In the genomic region with DNA sequence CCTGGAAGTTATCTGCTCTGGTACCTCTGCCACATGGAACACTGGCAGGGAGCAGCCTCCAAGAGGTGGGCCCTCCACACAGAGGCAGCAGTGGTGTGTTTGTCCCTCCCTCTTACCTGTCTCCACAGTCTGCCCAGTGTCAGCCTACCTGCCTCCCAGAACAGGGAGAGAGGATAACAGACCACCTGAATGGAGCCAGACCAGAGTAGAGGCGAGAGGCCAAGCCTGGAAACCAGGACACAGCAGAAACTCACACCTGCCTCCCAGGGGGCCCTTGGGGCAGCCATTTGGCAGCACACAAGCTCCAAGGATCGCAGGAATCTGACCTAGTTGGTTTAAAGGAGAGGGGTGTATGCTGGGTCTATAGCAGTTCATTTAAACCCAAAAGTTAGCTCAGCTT, we compare ENCODE assay signal across 1 cellular context.
TF ChIP-seq lines count a peak whose summit lies in the region.

No MANE protein-coding gene starts in this region.

TF ChIP-seq in GM23338, 12 proteins besides CTCF, POLR2A, EP300 and RAD21 (continued from another document):
- TF ChIP-seq, protein P1, sequence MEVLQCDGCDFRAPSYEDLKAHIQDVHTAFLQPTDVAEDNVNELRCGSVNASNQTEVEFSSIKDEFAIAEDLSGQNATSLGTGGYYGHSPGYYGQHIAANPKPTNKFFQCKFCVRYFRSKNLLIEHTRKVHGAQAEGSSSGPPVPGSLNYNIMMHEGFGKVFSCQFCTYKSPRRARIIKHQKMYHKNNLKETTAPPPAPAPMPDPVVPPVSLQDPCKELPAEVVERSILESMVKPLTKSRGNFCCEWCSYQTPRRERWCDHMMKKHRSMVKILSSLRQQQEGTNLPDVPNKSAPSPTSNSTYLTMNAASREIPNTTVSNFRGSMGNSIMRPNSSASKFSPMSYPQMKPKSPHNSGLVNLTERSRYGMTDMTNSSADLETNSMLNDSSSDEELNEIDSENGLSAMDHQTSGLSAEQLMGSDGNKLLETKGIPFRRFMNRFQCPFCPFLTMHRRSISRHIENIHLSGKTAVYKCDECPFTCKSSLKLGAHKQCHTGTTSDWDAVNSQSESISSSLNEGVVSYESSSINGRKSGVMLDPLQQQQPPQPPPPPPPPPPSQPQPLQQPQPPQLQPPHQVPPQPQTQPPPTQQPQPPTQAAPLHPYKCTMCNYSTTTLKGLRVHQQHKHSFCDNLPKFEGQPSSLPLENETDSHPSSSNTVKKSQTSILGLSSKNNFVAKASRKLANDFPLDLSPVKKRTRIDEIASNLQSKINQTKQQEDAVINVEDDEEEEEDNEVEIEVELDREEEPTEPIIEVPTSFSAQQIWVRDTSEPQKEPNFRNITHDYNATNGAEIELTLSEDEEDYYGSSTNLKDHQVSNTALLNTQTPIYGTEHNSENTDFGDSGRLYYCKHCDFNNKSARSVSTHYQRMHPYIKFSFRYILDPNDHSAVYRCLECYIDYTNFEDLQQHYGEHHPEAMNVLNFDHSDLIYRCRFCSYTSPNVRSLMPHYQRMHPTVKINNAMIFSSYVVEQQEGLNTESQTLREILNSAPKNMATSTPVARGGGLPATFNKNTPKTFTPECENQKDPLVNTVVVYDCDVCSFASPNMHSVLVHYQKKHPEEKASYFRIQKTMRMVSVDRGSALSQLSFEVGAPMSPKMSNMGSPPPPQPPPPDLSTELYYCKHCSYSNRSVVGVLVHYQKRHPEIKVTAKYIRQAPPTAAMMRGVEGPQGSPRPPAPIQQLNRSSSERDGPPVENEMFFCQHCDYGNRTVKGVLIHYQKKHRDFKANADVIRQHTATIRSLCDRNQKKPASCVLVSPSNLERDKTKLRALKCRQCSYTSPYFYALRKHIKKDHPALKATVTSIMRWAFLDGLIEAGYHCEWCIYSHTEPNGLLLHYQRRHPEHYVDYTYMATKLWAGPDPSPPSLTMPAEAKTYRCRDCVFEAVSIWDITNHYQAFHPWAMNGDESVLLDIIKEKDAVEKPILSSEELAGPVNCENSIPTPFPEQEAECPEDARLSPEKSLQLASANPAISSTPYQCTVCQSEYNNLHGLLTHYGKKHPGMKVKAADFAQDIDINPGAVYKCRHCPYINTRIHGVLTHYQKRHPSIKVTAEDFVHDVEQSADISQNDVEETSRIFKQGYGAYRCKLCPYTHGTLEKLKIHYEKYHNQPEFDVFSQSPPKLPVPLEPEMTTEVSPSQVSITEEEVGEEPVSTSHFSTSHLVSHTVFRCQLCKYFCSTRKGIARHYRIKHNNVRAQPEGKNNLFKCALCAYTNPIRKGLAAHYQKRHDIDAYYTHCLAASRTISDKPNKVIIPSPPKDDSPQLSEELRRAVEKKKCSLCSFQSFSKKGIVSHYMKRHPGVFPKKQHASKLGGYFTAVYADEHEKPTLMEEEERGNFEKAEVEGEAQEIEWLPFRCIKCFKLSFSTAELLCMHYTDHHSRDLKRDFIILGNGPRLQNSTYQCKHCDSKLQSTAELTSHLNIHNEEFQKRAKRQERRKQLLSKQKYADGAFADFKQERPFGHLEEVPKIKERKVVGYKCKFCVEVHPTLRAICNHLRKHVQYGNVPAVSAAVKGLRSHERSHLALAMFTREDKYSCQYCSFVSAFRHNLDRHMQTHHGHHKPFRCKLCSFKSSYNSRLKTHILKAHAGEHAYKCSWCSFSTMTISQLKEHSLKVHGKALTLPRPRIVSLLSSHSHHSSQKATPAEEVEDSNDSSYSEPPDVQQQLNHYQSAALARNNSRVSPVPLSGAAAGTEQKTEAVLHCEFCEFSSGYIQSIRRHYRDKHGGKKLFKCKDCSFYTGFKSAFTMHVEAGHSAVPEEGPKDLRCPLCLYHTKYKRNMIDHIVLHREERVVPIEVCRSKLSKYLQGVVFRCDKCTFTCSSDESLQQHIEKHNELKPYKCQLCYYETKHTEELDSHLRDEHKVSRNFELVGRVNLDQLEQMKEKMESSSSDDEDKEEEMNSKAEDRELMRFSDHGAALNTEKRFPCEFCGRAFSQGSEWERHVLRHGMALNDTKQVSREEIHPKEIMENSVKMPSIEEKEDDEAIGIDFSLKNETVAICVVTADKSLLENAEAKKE (CRISPR knock-in tag; IDR thresholded peaks at IDR 0.05): no peak
- TF ChIP-seq REST (IDR thresholded peaks at IDR 0.05; ENCODE audit: unreplicated experiment) (no peak), ZNF331 (CRISPR knock-in tag; IDR thresholded peaks at IDR 0.05; ENCODE audit: low read depth) (no peak), NANOG (IDR thresholded peaks at IDR 0.05; ENCODE audit: borderline replicate concordance) (no peak), ZNF114 (CRISPR knock-in tag; IDR thresholded peaks at IDR 0.05) (no peak), POLR2AphosphoS5 (IDR thresholded peaks at IDR 0.05; ENCODE audit: low read depth) (no peak), STAT1 (IDR thresholded peaks at IDR 0.05; ENCODE audit: unreplicated experiment) (no peak), JUNB (IDR thresholded peaks at IDR 0.05; ENCODE audit: unreplicated experiment) (no peak), EZH2phosphoT487 (IDR thresholded peaks at IDR 0.05; ENCODE audit: unreplicated experiment) (no peak)
